In the genomic region with DNA sequence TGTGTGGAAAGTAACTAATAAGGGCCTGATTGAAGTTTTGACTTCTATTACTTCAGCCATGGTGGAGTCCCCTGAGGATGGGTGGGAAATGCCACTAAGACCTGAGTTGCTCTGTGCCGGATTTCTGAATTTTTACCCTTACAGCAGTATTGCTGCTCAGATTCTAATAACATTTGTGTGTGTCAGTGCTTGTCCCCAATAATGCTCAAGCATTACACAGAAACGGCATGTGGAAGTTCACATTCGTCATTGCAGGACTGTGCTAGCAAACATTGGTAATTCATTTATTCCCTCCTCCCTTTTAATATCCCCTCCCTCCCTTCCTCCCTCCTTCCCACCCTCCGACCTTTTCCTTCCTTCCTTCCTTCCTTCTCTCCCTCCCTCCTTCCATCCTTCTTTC, we compare ENCODE assay signal across 28 cellular contexts.
"Had no signal": no experiment of that assay in that cellular context is flagged by ENCODE, and none has a peak within 500 bp of the region (broad histone marks: within the 10 kb centered on the region; RNA-seq: fewer than 3 reads in every experiment).

No MANE protein-coding gene starts in this region.

- FAIRE-seq: colon, endometrium, endothelial cell of umbilical vein, frontal cortex had no signal

- H3K4me1 ChIP-seq: colonic mucosa, esophagus muscularis mucosa, esophagus squamous epithelium, foreskin keratinocyte, gastrocnemius medialis, gastroesophageal sphincter, heart left ventricle, heart right ventricle had no signal

- DNase-seq: colonic mucosa; cortex of kidney; dermis blood vessel endothelial cell; dorsolateral prefrontal cortex; effector CD4-positive, alpha-beta T cell; effector CD8-positive, alpha-beta T cell; effector memory CD4-positive, alpha-beta T cell; effector memory CD8-positive, alpha-beta T cell; endodermal cell; erythroblast; esophagus squamous epithelium; foreskin fibroblast; foreskin keratinocyte; foreskin melanocyte; gastrocnemius medialis; glutamatergic neuron; head of caudate nucleus; heart left ventricle; heart right ventricle had no signal

- H3K27ac ChIP-seq: colonic mucosa, coronary artery, dorsolateral prefrontal cortex, epithelial cell of prostate, esophagus muscularis mucosa, esophagus squamous epithelium, foreskin keratinocyte, gastrocnemius medialis, gastroesophageal sphincter, heart left ventricle, heart right ventricle had no signal

- H3K4me3 ChIP-seq: colonic mucosa, coronary artery, dorsolateral prefrontal cortex, esophagus muscularis mucosa, esophagus squamous epithelium, gastrocnemius medialis, gastroesophageal sphincter, heart left ventricle, heart right ventricle had no signal

- H3K36me3 ChIP-seq: colonic mucosa, esophagus muscularis mucosa, esophagus squamous epithelium, gastrocnemius medialis, gastroesophageal sphincter, heart left ventricle, heart right ventricle had no signal

- ATAC-seq: effector memory CD8-positive, alpha-beta T cell; esophagus mucosa; foreskin keratinocyte; gastrocnemius medialis; gastroesophageal sphincter; heart left ventricle; heart right ventricle had no signal

- H3K27me3 ChIP-seq: colonic mucosa, esophagus muscularis mucosa, esophagus squamous epithelium, foreskin keratinocyte, gastrocnemius medialis, gastroesophageal sphincter, heart left ventricle, heart right ventricle had no signal

- H3K9me3 ChIP-seq: colonic mucosa, esophagus muscularis mucosa, esophagus squamous epithelium, gastrocnemius medialis, gastroesophageal sphincter, heart left ventricle, heart right ventricle had no signal
